ENCODE assay signal across 15 cellular contexts in genomic region chr3:71195492-71195891, GRCh38.
DNase-seq lines count a peak whose midpoint lies in the region; ATAC-seq and TF ChIP-seq lines count a peak whose summit lies in the region.
"Had no signal": no experiment of that assay in that cellular context is flagged by ENCODE, and none has a peak within 500 bp of the region (broad histone marks: within the 10 kb centered on the region; RNA-seq: fewer than 3 reads in every experiment).

No MANE protein-coding gene starts in this region.

- DNase-seq in MCF 10A (ENCODE audit: unreplicated experiment) = peak; percentile 38
- no peak for DNase-seq in mammary epithelial cell
- peak; percentile 84 for DNase-seq in NCI-H69 (lab: John Stamatoyannopoulos, UW)
- peak; percentile 74 for DNase-seq in epithelial cell of esophagus (ENCODE audit: low read depth)
- no peak for DNase-seq in smooth muscle cell (lab: John Stamatoyannopoulos, UW; ENCODE audit: unreplicated experiment)
- no peak for DNase-seq in RPMI8226
- no peak for DNase-seq in GM20000 (ENCODE audit: low spot score)
- DNase-seq: activated CD4-positive, alpha-beta T cell treated with anti-CD3 and anti-CD28 coated beads, Interleukin-2, amount 10 ng/mL, durations not matched to agents 24 days and 14 days; adrenal gland; natural killer cell; NCI-H187 had no signal

- no peak overlapping the region for H3K4me3 Mint-ChIP-seq in MCF 10A (ENCODE audit: unreplicated experiment)
- H3K4me3 Mint-ChIP-seq: activated CD4-positive, alpha-beta T cell treated with anti-CD3 and anti-CD28 coated beads, Interleukin-2, amount 10 ng/mL, durations not matched to agents 24 days and 14 days; natural killer cell; stimulated activated effector memory CD8-positive, alpha-beta T cell treated with anti-CD3 and anti-CD28 coated beads, Interleukin-12 subunit alpha, Interleukin-12 subunit beta, amount 100 ng/mL, for 72 hours had no signal

- H3K27ac ChIP-seq in mammary epithelial cell (ENCODE audit: insufficient read depth, low read depth, low read length) (no peak overlapping the region), smooth muscle cell (ENCODE audit: low read depth) (peak overlapping the region; percentile 52)
- H3K27ac ChIP-seq: adrenal gland, BLaER1 had no signal

- H3K4me2 ChIP-seq in mammary epithelial cell (ENCODE audit: insufficient read depth, low read depth, low read length) (no peak overlapping the region), smooth muscle cell (peak overlapping the region; percentile 63)
- H3K4me2 ChIP-seq: BLaER1 had no signal

- 74% methylated on average over 5 of the region's 5 CpGs for WGBS in mammary epithelial cell (ENCODE audit: low coverage, missing lambda C conversion rate)
- 43% methylated on average over 5 of the region's 5 CpGs for WGBS in smooth muscle cell (ENCODE audit: low lambda C conversion rate)

- H3K9me3 Mint-ChIP-seq in MCF 10A (ENCODE audit: unreplicated experiment) = no peaks in the 10 kb centered on the region
- H3K9me3 Mint-ChIP-seq: natural killer cell; stimulated activated effector memory CD8-positive, alpha-beta T cell treated with anti-CD3 and anti-CD28 coated beads, Interleukin-12 subunit alpha, Interleukin-12 subunit beta, amount 100 ng/mL, for 72 hours had no signal

- no peaks in the 10 kb centered on the region for H3K4me1 ChIP-seq in mammary epithelial cell (ENCODE audit: insufficient read depth, low read length)
- peaks cover 13% of the 10 kb centered on the region for H3K4me1 ChIP-seq in smooth muscle cell (ENCODE audit: low read depth)
- H3K4me1 ChIP-seq: adrenal gland had no signal

- H3K4me1 Mint-ChIP-seq in MCF 10A (ENCODE audit: insufficient read depth, unreplicated experiment) = no peaks in the 10 kb centered on the region

- BruUV-seq in MCF 10A (replicated peaks; lab: Mats Ljungman, UMichigan) (no TSS peak), mammary epithelial cell (replicated peaks; lab: Mats Ljungman, UMichigan) (no TSS peak)

- ATAC-seq in GM18519 (IDR thresholded peaks at IDR 0.05; ENCODE audit: low FRiP score, unreplicated experiment) = no peak
- ATAC-seq: esophagus mucosa; natural killer cell; stimulated activated effector memory CD8-positive, alpha-beta T cell treated with anti-CD3 and anti-CD28 coated beads, Interleukin-12 subunit alpha, Interleukin-12 subunit beta, amount 100 ng/mL, for 72 hours had no signal

- H3K36me3 ChIP-seq in mammary epithelial cell (ENCODE audit: insufficient read depth, low read length) (no peaks in the 10 kb centered on the region), smooth muscle cell (ENCODE audit: low read depth) (no peaks in the 10 kb centered on the region)
- H3K36me3 ChIP-seq: adrenal gland, BLaER1 had no signal

- no peak overlapping the region for H2AFZ ChIP-seq in mammary epithelial cell (ENCODE audit: low read depth, low read length)
- H2AFZ ChIP-seq in smooth muscle cell (ENCODE audit: low read depth) = no peak overlapping the region

- no peaks in the 10 kb centered on the region for H4K20me1 ChIP-seq in mammary epithelial cell (ENCODE audit: insufficient read depth, low read length)
- peaks cover 5% of the 10 kb centered on the region for H4K20me1 ChIP-seq in smooth muscle cell (ENCODE audit: low read depth)
- H4K20me1 ChIP-seq: BLaER1 had no signal

- H3K4me3 ChIP-seq in mammary epithelial cell (replicated peaks in 1 of 3; ENCODE audit: insufficient read depth in 1 of 3, low read depth in 2 of 3, low read length in 3 of 3) (no peak overlapping the region), epithelial cell of esophagus (ENCODE audit: low read length) (no peak overlapping the region), smooth muscle cell (no peak overlapping the region)
- H3K4me3 ChIP-seq: adrenal gland, BLaER1 had no signal

- H3F3A ChIP-seq in smooth muscle cell (ENCODE audit: low read depth) = no peaks in the 10 kb centered on the region

- intact Hi-C loops in MCF 10A (cut with micrococcal nuclease) = no loop called here
- intact Hi-C loops in mammary epithelial cell (cut with micrococcal nuclease) = no loop called here

- H3K36me3 Mint-ChIP-seq in MCF 10A (ENCODE audit: insufficient read depth, unreplicated experiment) = peaks cover 6% of the 10 kb centered on the region
- H3K36me3 Mint-ChIP-seq: natural killer cell; stimulated activated effector memory CD8-positive, alpha-beta T cell treated with anti-CD3 and anti-CD28 coated beads, Interleukin-12 subunit alpha, Interleukin-12 subunit beta, amount 100 ng/mL, for 72 hours had no signal

- H3K9me3 ChIP-seq in mammary epithelial cell (replicated peaks; ENCODE audit: insufficient read depth, low read length) (no peaks in the 10 kb centered on the region), smooth muscle cell (replicated peaks; ENCODE audit: low read depth) (no peaks in the 10 kb centered on the region)
- H3K9me3 ChIP-seq: adrenal gland, BLaER1 had no signal

- H3K79me2 ChIP-seq in mammary epithelial cell (ENCODE audit: insufficient read depth, low read length) (no peaks in the 10 kb centered on the region), smooth muscle cell (ENCODE audit: low read depth) (no peaks in the 10 kb centered on the region)

- H3K9ac ChIP-seq in mammary epithelial cell (ENCODE audit: insufficient read depth, low read length) = no peak overlapping the region
- H3K9ac ChIP-seq in smooth muscle cell (ENCODE audit: low read depth) = no peak overlapping the region
- H3K9ac ChIP-seq: BLaER1 had no signal

- POLR2A ChIA-PET in MCF 10A (lab: Yijun Ruan, JAX) = no interaction called here

- CTCF ChIA-PET in MCF 10A (lab: Yijun Ruan, JAX) = interaction anchor here (0.6 kb wide), 1 partner anchor 221 kb away, joined by 3 read pairs; no protein-coding TSS in a partner anchor
- CTCF ChIA-PET in mammary epithelial cell (lab: Charles Lee; ENCODE audit: low non-redundant PET) = no interaction called here

- TF ChIP-seq CTCF in MCF 10A (IDR thresholded peaks at IDR 0.05; ENCODE audit: unreplicated experiment) = no peak
- no peak for TF ChIP-seq CTCF in mammary epithelial cell (conservative IDR thresholded peaks at IDR 0.05 in 1 of 2, IDR thresholded peaks at IDR 0.05 in 1 of 2; ENCODE audit: extremely low read depth in 1 of 2, insufficient read depth in 1 of 2, low read depth in 1 of 2, low read length in 2 of 2)
- no peak for TF ChIP-seq CTCF in epithelial cell of esophagus (IDR thresholded peaks at IDR 0.05; ENCODE audit: insufficient read depth, low read depth, low read length, missing control alignments)
- TF ChIP-seq CTCF in smooth muscle cell (IDR thresholded peaks at IDR 0.05; ENCODE audit: borderline replicate concordance, insufficient read depth, poor library complexity, severe bottlenecking) = no peak
- TF ChIP-seq CTCF in GM20000 (IDR thresholded peaks at IDR 0.05; ENCODE audit: extremely low read depth, missing control alignments) = no peak

- H3K27me3 ChIP-seq in mammary epithelial cell (ENCODE audit: insufficient read depth, low read length) = no peaks in the 10 kb centered on the region
- H3K27me3 ChIP-seq in smooth muscle cell (ENCODE audit: low read depth) = no peaks in the 10 kb centered on the region
- H3K27me3 ChIP-seq: adrenal gland, BLaER1 had no signal

- H3K27me3 Mint-ChIP-seq in MCF 10A (ENCODE audit: insufficient read depth, unreplicated experiment) = no peaks in the 10 kb centered on the region
- H3K27me3 Mint-ChIP-seq: activated CD4-positive, alpha-beta T cell treated with anti-CD3 and anti-CD28 coated beads, Interleukin-2, amount 10 ng/mL, durations not matched to agents 24 days and 14 days had no signal

- no peak overlapping the region for H3K27ac Mint-ChIP-seq in MCF 10A (ENCODE audit: low read depth, unreplicated experiment)
- H3K27ac Mint-ChIP-seq: activated CD4-positive, alpha-beta T cell treated with anti-CD3 and anti-CD28 coated beads, Interleukin-2, amount 10 ng/mL, durations not matched to agents 24 days and 14 days; natural killer cell; stimulated activated effector memory CD8-positive, alpha-beta T cell treated with anti-CD3 and anti-CD28 coated beads, Interleukin-12 subunit alpha, Interleukin-12 subunit beta, amount 100 ng/mL, for 72 hours had no signal

- in situ Hi-C loops in mammary epithelial cell (cut with MboI; ENCODE audit: low sequenced_read_pairs in 2 of 2) = no loop called here

- dilution Hi-C loops in mammary epithelial cell (cut with HindIII; ENCODE audit: low sequenced_read_pairs) = no loop called here

Comparison
In these comparisons a context has a peak if more than half of its experiments do, and no peak if none do; other contexts are left out.
1. DNase-seq: peak in MCF 10A (single experiment), NCI-H69 (single experiment) and epithelial cell of esophagus (single experiment); none in mammary epithelial cell (single experiment), smooth muscle cell (single experiment), RPMI8226 (single experiment) and GM20000 (single experiment).